Comparison of ENCODE assay signal across 8 cellular contexts in the genomic region with DNA sequence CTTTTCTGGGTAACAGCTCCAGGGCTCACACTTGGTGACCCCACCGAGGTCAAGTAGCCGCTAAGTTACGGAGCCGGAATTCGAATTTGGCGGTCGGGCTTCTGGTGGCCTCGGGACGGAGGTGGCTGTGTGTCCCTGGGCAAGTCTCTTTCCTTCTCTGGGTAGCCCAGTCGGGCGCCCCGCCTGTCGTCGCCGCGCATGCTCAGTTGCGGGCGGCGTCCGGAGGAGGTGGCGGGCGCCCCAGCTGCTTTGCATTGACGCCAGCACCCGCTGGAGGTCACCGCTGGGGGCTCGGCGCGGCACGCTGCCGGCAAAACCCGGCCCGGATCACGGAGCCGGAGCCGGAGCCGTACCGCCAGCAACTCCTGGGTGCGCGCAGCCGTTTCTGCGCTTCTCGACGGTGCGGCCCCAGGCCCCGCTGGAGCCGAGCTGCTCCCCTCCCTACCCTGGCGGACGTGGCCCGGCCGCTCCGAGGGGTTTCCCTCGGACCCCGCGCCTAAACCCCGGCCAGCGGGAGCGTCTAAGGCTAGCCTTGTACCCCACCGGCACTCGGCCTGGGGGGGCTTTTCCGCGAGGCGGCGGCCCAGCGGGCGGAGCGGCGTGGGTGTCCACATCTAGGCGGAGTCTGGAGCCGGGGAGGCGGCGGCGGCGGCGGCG. TPM values are rescaled to one million over a fixed set of nuclear protein-coding genes. Genes with fewer than 3 reads are reported as not detected.
DNase-seq lines count a peak whose midpoint lies in the region; ATAC-seq, FAIRE-seq and TF ChIP-seq lines count a peak whose summit lies in the region.

No MANE protein-coding gene starts in this region.

- H3K27ac ChIP-seq in AG04450 (ENCODE audit: low read depth, low read length): peak overlapping the region; percentile 96
- H3K27ac ChIP-seq in caudate nucleus (ENCODE audit: low read depth, low read length): peak overlapping the region; percentile 89
- peak overlapping the region; percentile 81 for H3K27ac ChIP-seq in keratinocyte (ENCODE audit: control insufficient read depth, insufficient read depth, low read length)

- DNase-seq in AG04450 (ENCODE audit: low read depth, low spot score) (peak; percentile 91), NCI-H2196 treated with DMSO at 0.1 percent for 48 hours (lab: John Stamatoyannopoulos, UW; ENCODE audit: unreplicated experiment) (peak; percentile 62), caudate nucleus (lab: John Stamatoyannopoulos, UW) (peak in 59 of 61 donors; percentile 27 to 96 (median 90)), keratinocyte (ENCODE audit: low read depth, low spot score) (peak; percentile 79)
- peak; percentile 86 to 94 (median 93) for DNase-seq in stimulated activated CD4-positive, alpha-beta T cell treated with anti-CD3 and anti-CD28 coated beads, Interleukin-12 subunit alpha, Interleukin-12 subunit beta, amount 100 ng/mL, for 48 hours (ENCODE audit: low read depth in 2 of 3, low spot score in 1 of 3)

- no peak for FAIRE-seq in keratinocyte (lab: Jason Lieb, UNC)

- peak overlapping the region; percentile 87 for H3K4me2 ChIP-seq in keratinocyte (ENCODE audit: control insufficient read depth, extremely low read depth, insufficient read depth, low read depth, low read length)

- H3K27me3 ChIP-seq in AG04450 (ENCODE audit: control insufficient read depth, insufficient read depth, low read length) (no peaks in the 10 kb centered on the region), keratinocyte (ENCODE audit: control insufficient read depth, extremely low read depth, insufficient read depth, low read length) (no peaks in the 10 kb centered on the region)

- TF ChIP-seq CTCF in AG04450 (IDR thresholded peaks at IDR 0.05; ENCODE audit: low read depth, low read length): no peak
- no peak for TF ChIP-seq CTCF in WI38 (IDR thresholded peaks at IDR 0.05; ENCODE audit: low read depth, low read length)
- TF ChIP-seq CTCF in keratinocyte (optimal IDR thresholded peaks at IDR 0.05 in 1 of 3, IDR thresholded peaks at IDR 0.05 in 1 of 3, conservative IDR thresholded peaks at IDR 0.05 in 1 of 3; ENCODE audit: extremely low read depth in 1 of 3, insufficient read depth in 2 of 3, low read length in 3 of 3): peak in 1 of 3 experiments; percentile 25

- H3K9me3 ChIP-seq in AG04450 (ENCODE audit: control insufficient read depth, insufficient read depth, low read length) (no peaks in the 10 kb centered on the region; the same call in 1 of the 2 replicates), keratinocyte (ENCODE audit: control insufficient read depth, low read depth, low read length) (no peaks in the 10 kb centered on the region)

- peaks cover 13% of the 10 kb centered on the region for H3K79me2 ChIP-seq in keratinocyte (ENCODE audit: control insufficient read depth, insufficient read depth, low read length)

- peaks cover 14% of the 10 kb centered on the region for H3K4me1 ChIP-seq in keratinocyte (ENCODE audit: control insufficient read depth, extremely low read depth, insufficient read depth, low read length)

- CTCF ChIA-PET in AG04450 (lab: Charles Lee): interaction anchor here (0.6 to 1.5 kb wide), 6 partner anchors 11 to 589 kb away, joined by 3 to 7 read pairs (median 4); no protein-coding TSS in a partner anchor

- no peaks in the 10 kb centered on the region for H3K36me3 ChIP-seq in keratinocyte (ENCODE audit: control insufficient read depth in 2 of 2, extremely low read depth in 1 of 2, insufficient read depth in 2 of 2, low read length in 2 of 2)

- H3K4me3 ChIP-seq in AG04450 (ENCODE audit: low read depth, low read length): peak overlapping the region; percentile 90
- peak overlapping the region; percentile 81 for H3K4me3 ChIP-seq in WI38 (ENCODE audit: low read depth, low read length)
- peak overlapping the region; percentile 69 to 95 (median 83) for H3K4me3 ChIP-seq in keratinocyte (ENCODE audit: control insufficient read depth in 2 of 3, extremely low read depth in 1 of 3, insufficient read depth in 2 of 3, low read depth in 1 of 3, low read length in 3 of 3)

- H2AFZ ChIP-seq in keratinocyte (ENCODE audit: control insufficient read depth, low read length): peak overlapping the region; percentile 85

- ATAC-seq in GM18868 (IDR thresholded peaks at IDR 0.05; ENCODE audit: unreplicated experiment) (peak; percentile 64), HG03108 (IDR thresholded peaks at IDR 0.05; ENCODE audit: unreplicated experiment) (peak; percentile 49)

- dilution Hi-C loops in keratinocyte (cut with MboI; ENCODE audit: extremely low pct_ligation_motif_present, low sequenced_read_pairs): no loop called here

- peak overlapping the region; percentile 87 for H3K9ac ChIP-seq in keratinocyte (ENCODE audit: control insufficient read depth, extremely low read depth, insufficient read depth, low read length)

- POLR2A ChIA-PET in AG04450 (lab: Yijun Ruan, JAX): interaction anchor here (0.5 to 1.2 kb wide), 4 partner anchors 16 to 265 kb away, joined by 3 to 8 read pairs (median 4); a partner anchor contains a TSS

- H3K9me1 ChIP-seq in keratinocyte (ENCODE audit: control insufficient read depth, extremely low read depth, insufficient read depth, low read length): no peaks in the 10 kb centered on the region

- no peaks in the 10 kb centered on the region for H4K20me1 ChIP-seq in keratinocyte (ENCODE audit: control insufficient read depth, extremely low read depth, insufficient read depth, low read length)

RNA-seq across cellular contexts. Expression of a gene that starts 0.5 kb away (rescaled TPM):
- polyA plus RNA-seq in AG04450 (2011; rRNA removed) (35.8 and 48.4 TPM in 2 replicates), keratinocyte (19.5 to 24.2 TPM (median 24.1 TPM) in 3 replicates)
- polyA minus RNA-seq in AG04450 (2011; rRNA and poly(A)+ RNA removed): 32.8 and 46.0 TPM in 2 replicates
- 3.5 TPM for polyA plus RNA-seq in keratinocyte (2011; ENCODE audit: low read depth)
- 20.3 and 30.6 TPM in 2 replicates for polyA plus RNA-seq in keratinocyte (2011; cell fraction: cytosol; rRNA removed)
- polyA plus RNA-seq in keratinocyte (2011; cell fraction: nucleus; rRNA removed): 35.4 and 36.5 TPM in 2 replicates
- polyA plus RNA-seq in keratinocyte (2012; ENCODE audit: low replicate concordance): 8.3 and 12.5 TPM in 2 replicates
- polyA minus RNA-seq in keratinocyte: 19.0 to 29.5 TPM (median 23.7 TPM) in 3 replicates
- 17.3 TPM for polyA minus RNA-seq in keratinocyte (2011; cell fraction: cytosol; rRNA and poly(A)+ RNA removed)
- polyA minus RNA-seq in keratinocyte (2011; cell fraction: nucleus; rRNA and poly(A)+ RNA removed): 12.0 and 29.8 TPM in 2 replicates

Comparison
In these comparisons a context has a peak if more than half of its experiments do, and no peak if none do; other contexts are left out.
1. Peak in every context shown above with its lines: DNase-seq, ATAC-seq, H3K4me3 ChIP-seq and H3K27ac ChIP-seq.